ENCODE assay signal across 3 cellular contexts in the genomic region with DNA sequence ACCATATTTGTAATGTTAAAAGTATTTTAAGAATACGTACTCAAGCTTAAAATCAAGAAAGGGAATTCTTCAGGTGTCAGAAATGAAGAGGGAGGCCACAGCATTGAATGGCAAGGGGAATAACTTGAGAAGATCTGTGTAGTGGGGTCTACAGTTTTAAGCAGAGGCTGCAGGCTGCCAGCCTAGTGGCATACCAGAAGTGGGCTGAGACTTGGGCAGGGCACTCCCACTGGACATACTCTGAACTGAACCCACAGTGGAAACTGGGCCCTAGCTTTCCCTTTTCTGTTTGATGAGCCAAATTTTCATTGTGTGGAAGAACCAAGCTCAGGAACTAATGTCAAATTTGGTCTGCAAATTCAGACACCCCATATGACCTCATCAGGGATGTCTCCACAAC.
TF ChIP-seq lines count a peak whose summit lies in the region.

No MANE protein-coding gene starts in this region.

TF ChIP-seq in liver, 16 proteins besides CTCF, POLR2A, EP300 and RAD21:
- no peak for TF ChIP-seq TAF1 (conservative IDR thresholded peaks at IDR 0.05)
- no peak for TF ChIP-seq EGR1 (IDR thresholded peaks at IDR 0.05; ENCODE audit: low read depth in 2 of 2)
- no peak for TF ChIP-seq HNF4G (IDR thresholded peaks at IDR 0.05)
- no peak for TF ChIP-seq YY1 (IDR thresholded peaks at IDR 0.05)
- TF ChIP-seq, protein P1, sequence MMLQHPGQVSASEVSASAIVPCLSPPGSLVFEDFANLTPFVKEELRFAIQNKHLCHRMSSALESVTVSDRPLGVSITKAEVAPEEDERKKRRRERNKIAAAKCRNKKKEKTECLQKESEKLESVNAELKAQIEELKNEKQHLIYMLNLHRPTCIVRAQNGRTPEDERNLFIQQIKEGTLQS (IDR thresholded peaks at IDR 0.05), result no peak

TF ChIP-seq in HepG2, 621 proteins besides CTCF, POLR2A, EP300 and RAD21:
- TF ChIP-seq ZNF234 (CRISPR knock-in tag; conservative IDR thresholded peaks at IDR 0.05), result no peak
- no peak for TF ChIP-seq ZNF253 (CRISPR knock-in tag; IDR thresholded peaks at IDR 0.05; ENCODE audit: borderline replicate concordance)
- no peak for TF ChIP-seq MYC (CRISPR knock-in tag; IDR thresholded peaks at IDR 0.05; ENCODE audit: borderline replicate concordance)
- TF ChIP-seq RCOR2 (CRISPR knock-in tag; IDR thresholded peaks at IDR 0.05), result no peak
- TF ChIP-seq ZNF17 (CRISPR knock-in tag; IDR thresholded peaks at IDR 0.05), result no peak
- TF ChIP-seq NFE2 (CRISPR knock-in tag; IDR thresholded peaks at IDR 0.05), result no peak
- TF ChIP-seq BHLHE40 (IDR thresholded peaks at IDR 0.05; ENCODE audit: low read length), result no peak
- TF ChIP-seq, protein P2, sequence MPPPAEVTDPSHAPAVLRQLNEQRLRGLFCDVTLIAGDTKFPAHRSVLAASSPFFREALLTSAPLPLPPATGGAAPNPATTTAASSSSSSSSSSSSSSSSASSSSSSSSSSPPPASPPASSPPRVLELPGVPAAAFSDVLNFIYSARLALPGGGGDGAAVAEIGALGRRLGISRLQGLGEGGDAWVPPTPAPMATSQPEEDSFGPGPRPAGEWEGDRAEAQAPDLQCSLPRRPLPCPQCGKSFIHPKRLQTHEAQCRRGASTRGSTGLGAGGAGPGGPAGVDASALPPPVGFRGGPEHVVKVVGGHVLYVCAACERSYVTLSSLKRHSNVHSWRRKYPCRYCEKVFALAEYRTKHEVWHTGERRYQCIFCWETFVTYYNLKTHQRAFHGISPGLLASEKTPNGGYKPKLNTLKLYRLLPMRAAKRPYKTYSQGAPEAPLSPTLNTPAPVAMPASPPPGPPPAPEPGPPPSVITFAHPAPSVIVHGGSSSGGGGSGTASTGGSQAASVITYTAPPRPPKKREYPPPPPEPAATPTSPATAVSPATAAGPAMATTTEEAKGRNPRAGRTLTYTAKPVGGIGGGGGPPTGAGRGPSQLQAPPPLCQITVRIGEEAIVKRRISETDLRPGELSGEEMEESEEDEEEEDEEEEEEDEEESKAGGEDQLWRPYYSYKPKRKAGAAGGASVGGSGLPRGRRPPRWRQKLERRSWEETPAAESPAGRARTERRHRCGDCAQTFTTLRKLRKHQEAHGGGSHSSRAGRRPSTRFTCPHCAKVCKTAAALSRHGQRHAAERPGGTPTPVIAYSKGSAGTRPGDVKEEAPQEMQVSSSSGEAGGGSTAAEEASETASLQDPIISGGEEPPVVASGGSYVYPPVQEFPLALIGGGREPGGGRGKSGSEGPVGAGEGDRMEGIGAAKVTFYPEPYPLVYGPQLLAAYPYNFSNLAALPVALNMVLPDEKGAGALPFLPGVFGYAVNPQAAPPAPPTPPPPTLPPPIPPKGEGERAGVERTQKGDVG (CRISPR knock-in tag; IDR thresholded peaks at IDR 0.05; ENCODE audit: borderline replicate concordance), result no peak

TF ChIP-seq in SK-N-SH, 30 proteins besides CTCF, POLR2A, EP300 and RAD21:
- TF ChIP-seq GATA2 (CRISPR knock-in tag; IDR thresholded peaks at IDR 0.05), result no peak
- TF ChIP-seq NFIC (IDR thresholded peaks at IDR 0.05; ENCODE audit: borderline replicate concordance), result no peak
- TF ChIP-seq, protein P3, sequence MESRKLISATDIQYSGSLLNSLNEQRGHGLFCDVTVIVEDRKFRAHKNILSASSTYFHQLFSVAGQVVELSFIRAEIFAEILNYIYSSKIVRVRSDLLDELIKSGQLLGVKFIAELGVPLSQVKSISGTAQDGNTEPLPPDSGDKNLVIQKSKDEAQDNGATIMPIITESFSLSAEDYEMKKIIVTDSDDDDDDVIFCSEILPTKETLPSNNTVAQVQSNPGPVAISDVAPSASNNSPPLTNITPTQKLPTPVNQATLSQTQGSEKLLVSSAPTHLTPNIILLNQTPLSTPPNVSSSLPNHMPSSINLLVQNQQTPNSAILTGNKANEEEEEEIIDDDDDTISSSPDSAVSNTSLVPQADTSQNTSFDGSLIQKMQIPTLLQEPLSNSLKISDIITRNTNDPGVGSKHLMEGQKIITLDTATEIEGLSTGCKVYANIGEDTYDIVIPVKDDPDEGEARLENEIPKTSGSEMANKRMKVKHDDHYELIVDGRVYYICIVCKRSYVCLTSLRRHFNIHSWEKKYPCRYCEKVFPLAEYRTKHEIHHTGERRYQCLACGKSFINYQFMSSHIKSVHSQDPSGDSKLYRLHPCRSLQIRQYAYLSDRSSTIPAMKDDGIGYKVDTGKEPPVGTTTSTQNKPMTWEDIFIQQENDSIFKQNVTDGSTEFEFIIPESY (IDR thresholded peaks at IDR 0.05; ENCODE audit: borderline replicate concordance, low read depth), result no peak
- TF ChIP-seq FOSL2 (IDR thresholded peaks at IDR 0.05; ENCODE audit: borderline replicate concordance, low read depth), result no peak
TF ChIP-seq in SK-N-SH: peak in this region for 0.
